ENCODE assay signal across 14 cellular contexts in genomic region chr6:1643111-1643510, GRCh38. TPM values are rescaled to one million over a fixed set of nuclear protein-coding genes. Genes with fewer than 3 reads are reported as not detected.
DNase-seq lines count a peak whose midpoint lies in the region; FAIRE-seq and TF ChIP-seq lines count a peak whose summit lies in the region.
"Had no signal": no experiment of that assay in that cellular context is flagged by ENCODE, and none has a peak within 500 bp of the region (broad histone marks: within the 10 kb centered on the region; RNA-seq: fewer than 3 reads in every experiment).

No MANE protein-coding gene starts in this region.

- intact Hi-C loops in ovary (cut with DNase I), result no loop called here
- intact Hi-C loops in kidney (cut with DNase I), result no loop called here

- H3K9ac ChIP-seq in BLaER1 treated with 17β-estradiol and CSF1 and Interleukin-3, amounts not matched to agents 10 nM and 100 nM, result no peak overlapping the region
- no peak overlapping the region for H3K9ac ChIP-seq in kidney (ENCODE audit: low read length in 2 of 2)

- H3K27ac ChIP-seq in BLaER1 treated with 17β-estradiol and CSF1 and Interleukin-3, amounts not matched to agents 10 nM and 100 nM, result no peak overlapping the region
- H3K27ac ChIP-seq in ovary, result no peak overlapping the region
- no peak overlapping the region for H3K27ac ChIP-seq in kidney (ENCODE audit: low read depth in 2 of 2, low read length in 2 of 2)
- H3K27ac ChIP-seq: C4-2B had no signal

- H3K36me3 ChIP-seq in BLaER1 treated with 17β-estradiol and CSF1 and Interleukin-3, amounts not matched to agents 10 nM and 100 nM, result no peaks in the 10 kb centered on the region; a peak in 1 of 22 replicates
- H3K36me3 ChIP-seq in ovary (no peaks in the 10 kb centered on the region), kidney (ENCODE audit: control insufficient read depth in 1 of 2, insufficient read depth in 2 of 2, low read length in 2 of 2) (no peaks in the 10 kb centered on the region)
- H3K36me3 ChIP-seq: HAP-1 had no signal

- peaks cover 22 to 74% (median 56%) of the 10 kb centered on the region in 10 experiments for H3K4me1 ChIP-seq in BLaER1 treated with 17β-estradiol and CSF1 and Interleukin-3, amounts not matched to agents 10 nM and 100 nM
- H3K4me1 ChIP-seq in ovary (ENCODE audit: insufficient read depth) (no peaks in the 10 kb centered on the region), kidney (ENCODE audit: control insufficient read depth in 1 of 2, insufficient read depth in 1 of 2, low read depth in 1 of 2, low read length in 2 of 2) (no peaks in the 10 kb centered on the region)
- H3K4me1 ChIP-seq: HAP-1 had no signal

- H4K20me1 ChIP-seq in BLaER1 treated with 17β-estradiol and CSF1 and Interleukin-3, amounts not matched to agents 10 nM and 100 nM, result peaks cover 0 to 18% (median 0%) of the 10 kb centered on the region in 11 experiments; a peak in 6 of 22 replicates

- H3K27me3 ChIP-seq in BLaER1 treated with 17β-estradiol and CSF1 and Interleukin-3, amounts not matched to agents 10 nM and 100 nM, result peaks cover 0 to 6% (median 0%) of the 10 kb centered on the region in 11 experiments; a peak in 3 of 22 replicates
- no peaks in the 10 kb centered on the region for H3K27me3 ChIP-seq in ovary

- 76 to 79% (median 79%) methylated on average over 7 of the region's 7 CpGs for WGBS in ovary, 3 donors

- H3K4me3 ChIP-seq in BLaER1 treated with 17β-estradiol and CSF1 and Interleukin-3, amounts not matched to agents 10 nM and 100 nM, result no peak overlapping the region
- H3K4me3 ChIP-seq in ovary, result no peak overlapping the region
- H3K4me3 ChIP-seq in kidney (ENCODE audit: low read length in 2 of 2), result no peak overlapping the region
- H3K4me3 ChIP-seq: GM12878, HAP-1 had no signal

- no peaks in the 10 kb centered on the region for H3K9me3 ChIP-seq in BLaER1 treated with 17β-estradiol and CSF1 and Interleukin-3, amounts not matched to agents 10 nM and 100 nM (replicated peaks in 1 of 11)
- no peaks in the 10 kb centered on the region for H3K9me3 ChIP-seq in ovary
- no peaks in the 10 kb centered on the region for H3K9me3 ChIP-seq in kidney (ENCODE audit: control insufficient read depth in 1 of 2, low read length in 2 of 2)
- H3K9me3 ChIP-seq: HAP-1 had no signal

- no peak for TF ChIP-seq EP300 in ovary (IDR thresholded peaks at IDR 0.05)

- no peak for TF ChIP-seq POLR2A in ovary (IDR thresholded peaks at IDR 0.05)

- TF ChIP-seq CTCF in ovary (IDR thresholded peaks at IDR 0.05), result no peak
- TF ChIP-seq CTCF in kidney (IDR thresholded peaks at IDR 0.05; ENCODE audit: borderline replicate concordance, extremely low read depth, insufficient read depth), result no peak

- H3K4me2 ChIP-seq in BLaER1 treated with 17β-estradiol and CSF1 and Interleukin-3, amounts not matched to agents 10 nM and 100 nM, result peak overlapping the region in 10 of 11 experiments; percentile 1 to 89 (median 72); a peak in 18 of 22 replicates

- DNase-seq in dermis blood vessel endothelial cell (peak; percentile 33), islet precursor cell (peak; percentile 45), ovary (no peak), kidney (no peak)
- no peak for DNase-seq in stimulated activated CD4-positive, alpha-beta T cell treated with anti-CD3 and anti-CD28 coated beads, Interleukin-15, amount 100 ng/mL, for 24 hours
- DNase-seq: CD4-positive, alpha-beta T cell; DMS 273 treated with DMSO at 0.1 percent for 48 hours; DMS53; DND-41; EL had no signal

- FAIRE-seq in kidney (lab: Jason Lieb, UNC), result no peak
- FAIRE-seq: GM12878 had no signal

RNA-seq across cellular contexts. Expression of gene FOXC1, which starts 33.4 kb away (rescaled TPM):
- total RNA-seq in dermis blood vessel endothelial cell (8.3 and 12.1 TPM in 2 replicates), ovary (10 to 100 TPM in 1 of 7 donors, 1 to 10 TPM in 6; 4.3 to 15.9 (median 5.8) TPM), kidney (58.5 TPM)
- polyA plus RNA-seq in ovary (10 to 100 TPM in 1 of 2 donors, 1 to 10 TPM in 1; 6.5 to 21.2 TPM), kidney (ENCODE audit: insufficient read depth, low read depth, low replicate concordance) (18.0 TPM)
- total RNA-seq: CD4-positive, alpha-beta T cell had no signal

Comparison
In these comparisons a context has a peak if more than half of its experiments do, and no peak if none do; other contexts are left out.
1. DNase-seq: peak in dermis blood vessel endothelial cell (single experiment) and islet precursor cell (single experiment); none in stimulated activated CD4-positive, alpha-beta T cell treated with anti-CD3 and anti-CD28 coated beads, Interleukin-15, amount 100 ng/mL, for 24 hours (single experiment), ovary (0 of 5) and kidney (single experiment).